Comparison of ENCODE assay signal across 16 cellular contexts in the genomic region with DNA sequence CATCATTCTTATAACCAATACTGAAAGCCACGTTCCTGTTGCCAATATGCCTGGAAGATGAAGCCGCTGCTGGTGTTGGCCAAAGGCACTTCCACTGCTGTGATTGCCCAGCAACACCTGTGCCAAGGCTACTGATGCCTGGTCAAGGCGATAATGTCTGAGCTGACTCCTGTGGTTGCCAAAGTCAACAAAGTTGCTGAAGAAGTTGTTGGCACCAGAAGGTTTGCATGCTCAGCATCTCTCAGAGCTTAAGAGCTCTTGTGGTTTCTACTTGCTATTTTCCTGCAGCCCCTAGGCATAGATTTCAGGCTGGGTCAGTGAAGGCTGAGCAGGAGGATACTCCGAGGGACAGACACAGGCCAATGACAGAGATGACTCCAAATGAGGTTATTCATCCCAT.
DNase-seq lines count a peak whose midpoint lies in the region; ATAC-seq and TF ChIP-seq lines count a peak whose summit lies in the region.
"Had no signal": no experiment of that assay in that cellular context is flagged by ENCODE, and none has a peak within 500 bp of the region (broad histone marks: within the 10 kb centered on the region; RNA-seq: fewer than 3 reads in every experiment).

No MANE protein-coding gene starts in this region.

- H3K36me3 ChIP-seq in mammary epithelial cell (ENCODE audit: insufficient read depth, low read length) (no peaks in the 10 kb centered on the region), prostate gland (no peaks in the 10 kb centered on the region)

- no peak overlapping the region for H2BK5ac ChIP-seq in H9 (ENCODE audit: insufficient read length, low read length)

- no peaks in the 10 kb centered on the region for H3K27me3 Mint-ChIP-seq in H9 (ENCODE audit: low read depth)

- no peak overlapping the region for H2BK12ac ChIP-seq in H9 (ENCODE audit: insufficient read length, low read depth, low read length)

- H3K27me3 ChIP-seq in H9 (ENCODE audit: insufficient read depth, low read length) (no peaks in the 10 kb centered on the region), mammary epithelial cell (ENCODE audit: insufficient read depth, low read length) (no peaks in the 10 kb centered on the region), prostate gland (replicated peaks; ENCODE audit: insufficient read depth) (no peaks in the 10 kb centered on the region)

- no peak overlapping the region for H2BK120ac ChIP-seq in H9 (ENCODE audit: low read depth, low read length, poor library complexity, severe bottlenecking)

- no peaks in the 10 kb centered on the region for H3K9me3 ChIP-seq in H9 (ENCODE audit: control insufficient read depth, low read depth, low read length)
- no peaks in the 10 kb centered on the region for H3K9me3 ChIP-seq in mammary epithelial cell (replicated peaks; ENCODE audit: insufficient read depth, low read length)
- no peaks in the 10 kb centered on the region for H3K9me3 ChIP-seq in prostate gland

- H3K4ac ChIP-seq in H9 (ENCODE audit: low read depth, low read length), result no peak overlapping the region

- BruUV-seq in mammary epithelial cell (replicated peaks; lab: Mats Ljungman, UMichigan), result no TSS peak

- TF ChIP-seq CTCF in H9 (conservative IDR thresholded peaks at IDR 0.05), result no peak
- TF ChIP-seq CTCF in mammary epithelial cell (conservative IDR thresholded peaks at IDR 0.05 in 1 of 2, IDR thresholded peaks at IDR 0.05 in 1 of 2; ENCODE audit: extremely low read depth in 1 of 2, insufficient read depth in 1 of 2, low read depth in 1 of 2, low read length in 2 of 2), result no peak
- TF ChIP-seq CTCF in prostate gland (IDR thresholded peaks at IDR 0.05), result no peak

- no peak overlapping the region for H3K4me3 Mint-ChIP-seq in H9
- H3K4me3 Mint-ChIP-seq: nephron had no signal

- no peaks in the 10 kb centered on the region for H3K79me1 ChIP-seq in H9 (ENCODE audit: insufficient read depth, low read depth, low read length, poor library complexity, severe bottlenecking)

- H3K4me1 ChIP-seq in H9 (ENCODE audit: insufficient read depth, low read length) (peaks cover 12% of the 10 kb centered on the region; the same call in 1 of the 2 replicates), mammary epithelial cell (ENCODE audit: insufficient read depth, low read length) (peaks cover 26% of the 10 kb centered on the region), prostate gland (replicated peaks) (no peaks in the 10 kb centered on the region)

- peak overlapping the region; percentile 10 for H3T11ph ChIP-seq in H9 (ENCODE audit: low read length)

- H3K9ac ChIP-seq in H9 (ENCODE audit: extremely low read depth, insufficient read length, low read length), result no peak overlapping the region
- no peak overlapping the region for H3K9ac ChIP-seq in mammary epithelial cell (ENCODE audit: insufficient read depth, low read length)

- H3K4me1 Mint-ChIP-seq in H9, result peaks cover 48 to 50% of the 10 kb centered on the region in 2 experiments
- H3K4me1 Mint-ChIP-seq: nephron had no signal

- H3K56ac ChIP-seq in H9 (ENCODE audit: insufficient read length, low read depth, low read length), result no peak overlapping the region

- in situ Hi-C loops in mammary epithelial cell (cut with MboI; ENCODE audit: low sequenced_read_pairs in 2 of 2), result no loop called here
- in situ Hi-C loops in KBM-7 (cut with MboI; ENCODE audit: low pct_unique_long_range_greater_than_20kb, low sequenced_read_pairs), result no loop called here

- intact Hi-C loops in mammary epithelial cell (cut with micrococcal nuclease), result loop anchor here (2.0 kb wide), 4 partner anchors 35 to 397 kb away; partner anchors contain the start of gene MARK1
- intact Hi-C loops in prostate gland (cut with DNase I), result no loop called here

- no peak overlapping the region for H4K91ac ChIP-seq in H9 (ENCODE audit: insufficient read length, low read depth, low read length)

- H4K20me1 ChIP-seq in H9 (ENCODE audit: control insufficient read depth, insufficient read depth, insufficient read length) (no peaks in the 10 kb centered on the region), mammary epithelial cell (ENCODE audit: insufficient read depth, low read length) (no peaks in the 10 kb centered on the region)

- H2AK5ac ChIP-seq in H9 (ENCODE audit: insufficient read length, low read length), result peak overlapping the region; percentile 30

- H3K9me3 Mint-ChIP-seq in H9, result no peaks in the 10 kb centered on the region
- H3K9me3 Mint-ChIP-seq: nephron had no signal

- no peaks in the 10 kb centered on the region for H3K79me2 ChIP-seq in H9 (ENCODE audit: insufficient read depth, low read length)
- H3K79me2 ChIP-seq in mammary epithelial cell (ENCODE audit: insufficient read depth, low read length), result no peaks in the 10 kb centered on the region

- no peak overlapping the region for H4K8ac ChIP-seq in H9 (replicated peaks; ENCODE audit: insufficient read length, low read depth, low read length)

- peak overlapping the region; percentile 62 for H3K18ac ChIP-seq in H9 (ENCODE audit: insufficient read length, low read depth, low read length)

- H3K23me2 ChIP-seq in H9 (ENCODE audit: insufficient read length, low read depth, low read length, poor library complexity, severe bottlenecking), result no peaks in the 10 kb centered on the region

- H3K27ac ChIP-seq in H9 (ENCODE audit: insufficient read length, low read depth, low read length) (no peak overlapping the region), mammary epithelial cell (ENCODE audit: insufficient read depth, low read depth, low read length) (peak overlapping the region; percentile 53), prostate gland (no peak overlapping the region)

- no peak for DNase-seq in H9
- peak; percentile 30 for DNase-seq in NCI-H446 treated with DMSO at 0.1 percent for 48 hours (lab: John Stamatoyannopoulos, UW)
- DNase-seq in mammary epithelial cell, result peak; percentile 39
- peak; percentile 11 for DNase-seq in prostate gland (ENCODE audit: low spot score)
- DNase-seq in KBM-7, result no peak
- DNase-seq in mesenteric fat pad (ENCODE audit: low spot score), result no peak
- DNase-seq in cerebellar nuclear complex (lab: John Stamatoyannopoulos, UW), result no peak
- DNase-seq: activated naive CD4-positive, alpha-beta T cell treated with Interleukin-2 at 50 U/mL for 16 hours; AML-193; Calu3; left ventricle myocardium superior; NCI-H524; retina; stimulated activated CD8-positive, alpha-beta memory T cell treated with anti-CD3 and anti-CD28 coated beads, Interleukin-4, amount 100 ng/mL, for 48 hours had no signal

- no peak overlapping the region for H3K4me3 ChIP-seq in mammary epithelial cell (replicated peaks in 1 of 3; ENCODE audit: insufficient read depth in 1 of 3, low read depth in 2 of 3, low read length in 3 of 3)
- no peak overlapping the region for H3K4me3 ChIP-seq in prostate gland

- H2AFZ ChIP-seq in H9 (ENCODE audit: low read length), result no peak overlapping the region
- H2AFZ ChIP-seq in mammary epithelial cell (ENCODE audit: low read depth, low read length), result peak overlapping the region; percentile 28

- no peak overlapping the region for H3K4me2 ChIP-seq in H9 (ENCODE audit: insufficient read depth, insufficient read length, low read length)
- peak overlapping the region; percentile 75 for H3K4me2 ChIP-seq in mammary epithelial cell (ENCODE audit: insufficient read depth, low read depth, low read length)

- H3K27ac Mint-ChIP-seq in H9, result peak overlapping the region; percentile 39 to 93 (median 55); a peak in 5 of 7 replicates
- H3K27ac Mint-ChIP-seq: nephron had no signal

- no peak overlapping the region for H3K23ac ChIP-seq in H9 (ENCODE audit: insufficient read length, low read depth, low read length)

- no CpG with 5 or more reads among the region's 4 CpGs for WGBS in H9 (ENCODE audit: extremely low coverage, insufficient read length, low lambda C conversion rate)
- WGBS in mammary epithelial cell (ENCODE audit: low coverage, missing lambda C conversion rate), result 16% methylated on average over 4 of the region's 4 CpGs
- 46% methylated on average over 4 of the region's 4 CpGs for WGBS in prostate gland

- CTCF ChIA-PET in mammary epithelial cell (lab: Charles Lee; ENCODE audit: low non-redundant PET), result no interaction called here

- dilution Hi-C loops in mammary epithelial cell (cut with HindIII; ENCODE audit: low sequenced_read_pairs), result no loop called here

- TF ChIP-seq POLR2A in prostate gland (IDR thresholded peaks at IDR 0.05), result no peak

- no peak overlapping the region for H4K5ac ChIP-seq in H9 (ENCODE audit: insufficient read length, low read depth, low read length)

- 0 out of 2 replicates have a peak overlapping the region, but pooled peaks have one; percentile 65 for H2BK15ac ChIP-seq in H9 (ENCODE audit: low read depth, low read length)

- no peaks in the 10 kb centered on the region; a peak in 1 of 7 replicates for H3K36me3 Mint-ChIP-seq in H9 (ENCODE audit: insufficient read depth in 1 of 3, low read depth in 3 of 3)

- no peak for ATAC-seq in GM19395 (IDR thresholded peaks at IDR 0.05; ENCODE audit: unreplicated experiment)
- ATAC-seq: left ventricle myocardium superior had no signal

- H2BK20ac ChIP-seq in H9 (ENCODE audit: low read depth, low read length, poor library complexity, severe bottlenecking), result no peak overlapping the region

- H3K14ac ChIP-seq in H9 (ENCODE audit: insufficient read depth, low read length), result no peak overlapping the region

Comparison
In these comparisons a context has a peak if more than half of its experiments do, and no peak if none do; other contexts are left out.
1. DNase-seq: peak in NCI-H446 treated with DMSO at 0.1 percent for 48 hours (single experiment), mammary epithelial cell (single experiment) and prostate gland (single experiment); none in H9 (single experiment), KBM-7 (single experiment), mesenteric fat pad (single experiment) and cerebellar nuclear complex (0 of 2).